1 cellular context compared by ENCODE assay signal in genomic region chr9:137004285-137004684, GRCh38.
TF ChIP-seq lines count a peak whose summit lies in the region.

No MANE protein-coding gene starts in this region.

TF ChIP-seq in GM12878, 131 proteins besides CTCF, POLR2A, EP300 and RAD21:
- 0 out of 2 replicates have a peak, but pooled peaks have one; percentile 54 for TF ChIP-seq ZBTB33 (IDR thresholded peaks at IDR 0.05)
- 0 out of 2 replicates have a peak, but pooled peaks have one; percentile 28 for TF ChIP-seq ATF7 (IDR thresholded peaks at IDR 0.05; ENCODE audit: low read depth)
TF ChIP-seq in GM12878: peak in this region for 2; not testable (repeated sequence) for 129.
